ENCODE assay signal across 11 cellular contexts in the genomic region with DNA sequence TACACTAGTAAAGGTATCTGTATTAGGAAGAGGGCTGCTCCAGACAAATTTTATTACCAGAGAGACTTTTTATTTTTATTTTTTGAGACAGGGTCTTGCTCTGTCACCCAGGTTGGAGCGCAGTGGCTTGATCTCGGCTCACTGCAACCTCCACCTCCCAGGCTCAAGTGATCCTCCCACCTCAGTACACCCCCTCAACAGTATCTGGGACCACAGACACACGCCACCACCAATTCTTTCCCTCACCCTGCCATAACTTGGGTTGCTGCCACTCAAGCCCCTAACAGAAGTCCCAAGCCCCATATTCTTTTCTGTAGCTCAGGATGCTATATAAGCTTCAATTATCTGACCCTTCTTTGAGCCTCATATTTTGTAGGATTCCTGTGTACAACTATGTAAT. TPM values are rescaled to one million over a fixed set of nuclear protein-coding genes. Genes with fewer than 3 reads are reported as not detected.
DNase-seq lines count a peak whose midpoint lies in the region; ATAC-seq and TF ChIP-seq lines count a peak whose summit lies in the region.
"Had no signal": no experiment of that assay in that cellular context is flagged by ENCODE, and none has a peak within 500 bp of the region (broad histone marks: within the 10 kb centered on the region; RNA-seq: fewer than 3 reads in every experiment).

No MANE protein-coding gene starts in this region.

- H3K14ac ChIP-seq in trophoblast cell (ENCODE audit: low read length): no peak overlapping the region

- no peak for TF ChIP-seq CTCF in OCI-LY3 (IDR thresholded peaks at IDR 0.05; ENCODE audit: low read depth, low read length)

- H2BK120ac ChIP-seq in trophoblast cell (ENCODE audit: insufficient read depth, low read length, poor library complexity): no peak overlapping the region

- no peak for DNase-seq in central memory CD8-positive, alpha-beta T cell (ENCODE audit: low spot score in 2 of 2)
- no peak for DNase-seq in trophoblast cell
- DNase-seq in NCI-H82 treated with DMSO at 0.1 percent for 48 hours (lab: John Stamatoyannopoulos, UW; ENCODE audit: unreplicated experiment): no peak
- no peak for DNase-seq in DMS114 treated with DMSO at 0.1 percent for 48 hours (lab: John Stamatoyannopoulos, UW; ENCODE audit: unreplicated experiment)
- no peak for DNase-seq in SKM-1 treated with dmso at 0.1 percent for 144 hours (lab: John Stamatoyannopoulos, UW; ENCODE audit: unreplicated experiment)
- no peak for DNase-seq in NCI-H2107 (lab: John Stamatoyannopoulos, UW)
- DNase-seq: activated gamma-delta T cell, DMS79, HCEC 1CT had no signal

- no peaks in the 10 kb centered on the region for H3K9me3 ChIP-seq in BLaER1 treated with 17β-estradiol and CSF1 and Interleukin-3, amounts not matched to agents 10 nM and 100 nM (replicated peaks in 1 of 11)
- no peaks in the 10 kb centered on the region for H3K9me3 ChIP-seq in OCI-LY3 (ENCODE audit: insufficient read depth, low read length)
- H3K9me3 ChIP-seq in trophoblast cell (ENCODE audit: insufficient read depth, low read depth, low read length): no peaks in the 10 kb centered on the region

- peaks cover 61 to 95% (median 83%) of the 10 kb centered on the region in 11 experiments for H3K36me3 ChIP-seq in BLaER1 treated with 17β-estradiol and CSF1 and Interleukin-3, amounts not matched to agents 10 nM and 100 nM
- H3K36me3 ChIP-seq in OCI-LY3 (replicated peaks; ENCODE audit: low read depth, low read length) (peaks cover 72% of the 10 kb centered on the region), trophoblast cell (ENCODE audit: control insufficient read depth in 1 of 2, insufficient read depth in 2 of 2, low read length in 2 of 2) (peaks cover 0 to 5% of the 10 kb centered on the region in 2 experiments)

- H3K27me3 Mint-ChIP-seq in central memory CD8-positive, alpha-beta T cell: no peaks in the 10 kb centered on the region

- peaks cover 95% of the 10 kb centered on the region for H3K4me1 Mint-ChIP-seq in central memory CD8-positive, alpha-beta T cell

- H2BK5ac ChIP-seq in trophoblast cell (ENCODE audit: low read depth, low read length, poor library complexity): no peak overlapping the region

- H3K27ac ChIP-seq in BLaER1 treated with 17β-estradiol and CSF1 and Interleukin-3, amounts not matched to agents 10 nM and 100 nM: no peak overlapping the region
- no peak overlapping the region for H3K27ac ChIP-seq in OCI-LY3 (ENCODE audit: low read length)
- H3K27ac ChIP-seq in trophoblast cell (ENCODE audit: low read depth, low read length): no peak overlapping the region

- H3K4me2 ChIP-seq in BLaER1 treated with 17β-estradiol and CSF1 and Interleukin-3, amounts not matched to agents 10 nM and 100 nM: peak overlapping the region in 8 of 11 experiments; percentile 89 to 99 (median 92); a peak in 13 of 22 replicates
- H3K4me2 ChIP-seq in OCI-LY3 (ENCODE audit: low read length) (peak overlapping the region; percentile 95; the same call in 1 of the 2 replicates), trophoblast cell (ENCODE audit: low read length) (no peak overlapping the region)

- H2BK12ac ChIP-seq in trophoblast cell (ENCODE audit: low read length): peak overlapping the region; percentile 60

- H3K4ac ChIP-seq in trophoblast cell (ENCODE audit: low read depth, low read length): no peak overlapping the region

- H3K27ac Mint-ChIP-seq in central memory CD8-positive, alpha-beta T cell (ENCODE audit: low read depth): peak overlapping the region; percentile 81

- H3K18ac ChIP-seq in trophoblast cell (ENCODE audit: low read length): no peak overlapping the region

- no peak overlapping the region for H4K12ac ChIP-seq in trophoblast cell (ENCODE audit: low read depth, low read length)

- H3K4me3 Mint-ChIP-seq in central memory CD8-positive, alpha-beta T cell: peak overlapping the region; percentile 25

- H3K27me3 ChIP-seq in BLaER1 treated with 17β-estradiol and CSF1 and Interleukin-3, amounts not matched to agents 10 nM and 100 nM: no peaks in the 10 kb centered on the region
- H3K27me3 ChIP-seq in OCI-LY3 (ENCODE audit: low read depth, low read length) (no peaks in the 10 kb centered on the region), trophoblast cell (ENCODE audit: insufficient read depth, low read length) (no peaks in the 10 kb centered on the region)

- H3K4me1 ChIP-seq in BLaER1 treated with 17β-estradiol and CSF1 and Interleukin-3, amounts not matched to agents 10 nM and 100 nM: peaks cover 84 to 100% (median 95%) of the 10 kb centered on the region in 10 experiments
- H3K4me1 ChIP-seq in OCI-LY3 (ENCODE audit: low read length): peaks cover 59% of the 10 kb centered on the region
- peaks cover 33 to 42% of the 10 kb centered on the region in 2 experiments for H3K4me1 ChIP-seq in trophoblast cell (ENCODE audit: control insufficient read depth in 1 of 2, insufficient read depth in 2 of 2, low read length in 2 of 2)

- H3K79me2 ChIP-seq in OCI-LY3 (ENCODE audit: low read length) (peaks cover 96% of the 10 kb centered on the region), trophoblast cell (ENCODE audit: control insufficient read depth, insufficient read depth, low read length, poor library complexity) (peaks cover 13% of the 10 kb centered on the region)

- no peak for ATAC-seq in central memory CD8-positive, alpha-beta T cell (replicated peaks; ENCODE audit: extremely low read depth, poor library complexity, severe bottlenecking)

- no peak overlapping the region for H2AFZ ChIP-seq in OCI-LY3 (ENCODE audit: low read depth, low read length)
- no peak overlapping the region for H2AFZ ChIP-seq in trophoblast cell (ENCODE audit: insufficient read depth, low read length, poor library complexity)

- H3K4me3 ChIP-seq in BLaER1 treated with 17β-estradiol and CSF1 and Interleukin-3, amounts not matched to agents 10 nM and 100 nM: no peak overlapping the region
- H3K4me3 ChIP-seq in OCI-LY3 (ENCODE audit: low read length) (no peak overlapping the region), trophoblast cell (ENCODE audit: low read depth, low read length) (no peak overlapping the region)

- peak overlapping the region in 1 of 11 experiments; percentile 23; a peak in 1 of 22 replicates for H3K9ac ChIP-seq in BLaER1 treated with 17β-estradiol and CSF1 and Interleukin-3, amounts not matched to agents 10 nM and 100 nM
- H3K9ac ChIP-seq in OCI-LY3 (ENCODE audit: low read length) (no peak overlapping the region), trophoblast cell (ENCODE audit: low read length) (no peak overlapping the region)

- H3K36me3 Mint-ChIP-seq in central memory CD8-positive, alpha-beta T cell (ENCODE audit: insufficient read depth): peaks cover 24% of the 10 kb centered on the region

- H4K8ac ChIP-seq in trophoblast cell (ENCODE audit: low read depth, low read length): no peak overlapping the region

- H3K9me3 Mint-ChIP-seq in central memory CD8-positive, alpha-beta T cell: no peaks in the 10 kb centered on the region

- H3K23ac ChIP-seq in trophoblast cell (ENCODE audit: low read length): no peak overlapping the region

- no peak overlapping the region for H4K91ac ChIP-seq in trophoblast cell (ENCODE audit: low read depth, low read length)

- no CpG with 5 or more reads among the region's 3 CpGs for WGBS in trophoblast cell (ENCODE audit: extremely low coverage, insufficient coverage, insufficient read length)

- H4K20me1 ChIP-seq in BLaER1 treated with 17β-estradiol and CSF1 and Interleukin-3, amounts not matched to agents 10 nM and 100 nM: peaks cover 3 to 98% (median 71%) of the 10 kb centered on the region in 11 experiments; a peak in 14 of 22 replicates
- peaks cover 20% of the 10 kb centered on the region for H4K20me1 ChIP-seq in OCI-LY3 (ENCODE audit: insufficient read depth, low read length)

- H3K79me1 ChIP-seq in trophoblast cell (ENCODE audit: low read length): peaks cover 38% of the 10 kb centered on the region

- peak overlapping the region; percentile 60 for H2AK5ac ChIP-seq in trophoblast cell (ENCODE audit: low read length)

RNA-seq across cellular contexts. Expression of a gene that starts 6.9 kb away (rescaled TPM):
- polyA plus RNA-seq in trophoblast cell (2013): 62.0 and 65.1 TPM in 2 replicates

RNA-seq across cellular contexts. Expression of a gene that starts 23.3 kb away (rescaled TPM):
- polyA plus RNA-seq in trophoblast cell (2013): 88.5 and 93.7 TPM in 2 replicates
